30 cellular contexts compared by ENCODE assay signal in genomic region chr10:84262190-84262956, GRCh38. TPM values are rescaled to one million over a fixed set of nuclear protein-coding genes. Genes with fewer than 3 reads are reported as not detected.
"Had no signal": no experiment of that assay in that cellular context is flagged by ENCODE, and none has a peak within 500 bp of the region (broad histone marks: within the 10 kb centered on the region; RNA-seq: fewer than 3 reads in every experiment).

No MANE protein-coding gene starts in this region.

- DNase-seq: effector memory CD4-positive, alpha-beta T cell; esophagus squamous epithelium; foreskin fibroblast; immature natural killer cell; kidney; left cardiac atrium; left ventricle myocardium inferior; lower lobe of right lung; midbrain; occipital lobe; retina; right lobe of liver; spleen; stimulated activated CD4-positive, alpha-beta T cell treated with anti-CD3 and anti-CD28 coated beads, Interleukin-15, amount 100 ng/mL, for 24 hours; stimulated activated CD4-positive, alpha-beta T cell treated with anti-CD3 and anti-CD28 coated beads, Interleukin-1b, Interleukin-23, amount 100 ng/mL, for 48 hours; stimulated activated CD4-positive, alpha-beta T cell treated with anti-CD3 and anti-CD28 coated beads, Interleukin-4, amount 100 ng/mL, for 24 hours; tibial artery; upper lobe of right lung had no signal

- H3K9me3 Mint-ChIP-seq: immature natural killer cell; memory B cell; natural killer cell treated with Interleukin-12 subunit alpha and Interleukin-12 subunit beta and Interleukin-15 and Interleukin-18, amount 100 ng/mL, for 72 hours; stimulated activated memory B cell treated with anti-CD40 and anti-IgM and Interleukin-4, amounts not matched to agents 10 μg/mL and 1 μg/mL and 100 μg/mL, for 72 hours; stimulated activated naive CD8-positive, alpha-beta T cell treated with anti-CD3 and anti-CD28 coated beads, Interleukin-15, Interleukin-2, amounts not matched to agents 100 ng/mL and 50 ng/mL, for 24 hours had no signal

- H3K79me2 ChIP-seq: parathyroid adenoma had no signal

- H3K27me3 ChIP-seq: right lobe of liver had no signal

- H3K4me1 Mint-ChIP-seq: immature natural killer cell had no signal

- H3K4me3 ChIP-seq: coronary artery, esophagus squamous epithelium, gastroesophageal sphincter, left ventricle myocardium inferior, lower lobe of right lung, prostate gland, right lobe of liver, spleen, tibial artery, upper lobe of right lung had no signal

- H3K4me3 Mint-ChIP-seq: immature natural killer cell; memory B cell; natural killer cell treated with Interleukin-12 subunit alpha and Interleukin-12 subunit beta and Interleukin-15 and Interleukin-18, amount 100 ng/mL, for 72 hours; stimulated activated memory B cell treated with anti-CD40 and anti-IgM and Interleukin-4, amounts not matched to agents 10 μg/mL and 1 μg/mL and 100 μg/mL, for 72 hours; stimulated activated naive CD8-positive, alpha-beta T cell treated with anti-CD3 and anti-CD28 coated beads, Interleukin-15, Interleukin-2, amounts not matched to agents 100 ng/mL and 50 ng/mL, for 24 hours had no signal

- FAIRE-seq: kidney had no signal

- H3K36me3 ChIP-seq: esophagus squamous epithelium, gastroesophageal sphincter, left ventricle myocardium inferior, lower lobe of right lung, prostate gland, right lobe of liver, spleen, tibial artery, upper lobe of right lung had no signal

- H3K36me3 Mint-ChIP-seq: immature natural killer cell; memory B cell; natural killer cell treated with Interleukin-12 subunit alpha and Interleukin-12 subunit beta and Interleukin-15 and Interleukin-18, amount 100 ng/mL, for 72 hours; stimulated activated memory B cell treated with anti-CD40 and anti-IgM and Interleukin-4, amounts not matched to agents 10 μg/mL and 1 μg/mL and 100 μg/mL, for 72 hours had no signal

- H3K4me1 ChIP-seq: esophagus squamous epithelium, prostate gland, right lobe of liver, tibial artery had no signal

- H2AFZ ChIP-seq: parathyroid adenoma had no signal

- H3K27ac ChIP-seq: coronary artery, esophagus squamous epithelium, gastroesophageal sphincter, left ventricle myocardium inferior, lower lobe of right lung, parathyroid adenoma, prostate gland, right lobe of liver, spleen, tibial artery, upper lobe of right lung had no signal

- ATAC-seq: gastroesophageal sphincter; left cardiac atrium; lower lobe of right lung; natural killer cell treated with Interleukin-12 subunit alpha and Interleukin-12 subunit beta and Interleukin-15 and Interleukin-18, amount 100 ng/mL, for 72 hours; right lobe of liver; stimulated activated memory B cell treated with anti-CD40 and anti-IgM and Interleukin-4, amounts not matched to agents 10 μg/mL and 1 μg/mL and 100 μg/mL, for 72 hours; upper lobe of right lung had no signal

- H3K27ac Mint-ChIP-seq: memory B cell; natural killer cell treated with Interleukin-12 subunit alpha and Interleukin-12 subunit beta and Interleukin-15 and Interleukin-18, amount 100 ng/mL, for 72 hours; stimulated activated memory B cell treated with anti-CD40 and anti-IgM and Interleukin-4, amounts not matched to agents 10 μg/mL and 1 μg/mL and 100 μg/mL, for 72 hours; stimulated activated naive CD8-positive, alpha-beta T cell treated with anti-CD3 and anti-CD28 coated beads, Interleukin-15, Interleukin-2, amounts not matched to agents 100 ng/mL and 50 ng/mL, for 24 hours had no signal

- H3K9me3 ChIP-seq: esophagus squamous epithelium, gastroesophageal sphincter, left ventricle myocardium inferior, lower lobe of right lung, prostate gland, right lobe of liver, spleen, tibial artery, upper lobe of right lung had no signal

- H3K9ac ChIP-seq: parathyroid adenoma had no signal

RNA-seq across cellular contexts. Expression of gene RGR, which starts 17.5 kb away (rescaled TPM):
- total RNA-seq: dermis microvascular lymphatic vessel endothelial cell; epithelial cell of proximal tubule; kidney; lower lobe of right lung; natural killer cell treated with Interleukin-12 subunit alpha and Interleukin-12 subunit beta and Interleukin-15 and Interleukin-18, amount 100 ng/mL, for 72 hours; prostate gland; right lobe of liver; spleen had no signal
- polyA plus RNA-seq: immature natural killer cell, spleen had no signal

RNA-seq across cellular contexts. Expression of gene LRIT1, which starts 21.0 kb away (rescaled TPM):
- total RNA-seq: cerebellum; dermis microvascular lymphatic vessel endothelial cell; epithelial cell of proximal tubule; kidney; left cardiac atrium; left ventricle myocardium inferior; lower lobe of right lung; natural killer cell treated with Interleukin-12 subunit alpha and Interleukin-12 subunit beta and Interleukin-15 and Interleukin-18, amount 100 ng/mL, for 72 hours; occipital lobe; right lobe of liver; spleen; temporal lobe; upper lobe of right lung had no signal
- polyA plus RNA-seq: immature natural killer cell, spleen had no signal

RNA-seq across cellular contexts. Expression of gene LRIT2, which starts 37.0 kb away (rescaled TPM):
- total RNA-seq: cerebellum; dermis microvascular lymphatic vessel endothelial cell; epithelial cell of proximal tubule; esophagus squamous epithelium; gastroesophageal sphincter; kidney; left ventricle myocardium inferior; lower lobe of right lung; natural killer cell treated with Interleukin-12 subunit alpha and Interleukin-12 subunit beta and Interleukin-15 and Interleukin-18, amount 100 ng/mL, for 72 hours; occipital lobe; prostate gland; right lobe of liver; spleen; temporal lobe; upper lobe of right lung had no signal
- polyA plus RNA-seq: immature natural killer cell, spleen had no signal
